In the genomic region with DNA sequence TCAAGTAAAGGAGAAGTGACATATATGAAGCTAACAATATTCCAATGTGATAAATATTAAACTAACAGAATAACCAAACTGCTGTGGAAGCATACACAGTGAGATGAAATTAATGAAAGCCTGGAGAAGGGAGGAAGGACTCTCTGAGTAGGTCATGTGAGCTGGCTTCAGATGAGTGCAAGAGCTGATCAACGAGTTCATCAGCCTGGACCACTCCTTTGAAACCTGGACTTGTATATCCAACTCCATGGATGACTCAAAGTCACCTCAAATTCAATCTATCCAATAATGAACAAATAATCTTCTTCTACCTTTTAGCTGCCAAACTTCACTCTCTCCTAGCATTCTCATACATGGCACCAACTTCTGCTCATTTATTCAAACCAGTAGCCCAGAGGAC, we compare ENCODE assay signal across 4 cellular contexts.
"Had no signal": no experiment of that assay in that cellular context is flagged by ENCODE, and none has a peak within 500 bp of the region (broad histone marks: within the 10 kb centered on the region; RNA-seq: fewer than 3 reads in every experiment).

No MANE protein-coding gene starts in this region.

- ATAC-seq: GM23338, K562 had no signal

- H3K9me3 Mint-ChIP-seq: GM23338, H9 had no signal

- DNase-seq: H9, HCEC 1CT had no signal

- H3K4me3 Mint-ChIP-seq: GM23338, H9 had no signal

- H3K27ac Mint-ChIP-seq: GM23338, H9 had no signal
